In the genomic region with DNA sequence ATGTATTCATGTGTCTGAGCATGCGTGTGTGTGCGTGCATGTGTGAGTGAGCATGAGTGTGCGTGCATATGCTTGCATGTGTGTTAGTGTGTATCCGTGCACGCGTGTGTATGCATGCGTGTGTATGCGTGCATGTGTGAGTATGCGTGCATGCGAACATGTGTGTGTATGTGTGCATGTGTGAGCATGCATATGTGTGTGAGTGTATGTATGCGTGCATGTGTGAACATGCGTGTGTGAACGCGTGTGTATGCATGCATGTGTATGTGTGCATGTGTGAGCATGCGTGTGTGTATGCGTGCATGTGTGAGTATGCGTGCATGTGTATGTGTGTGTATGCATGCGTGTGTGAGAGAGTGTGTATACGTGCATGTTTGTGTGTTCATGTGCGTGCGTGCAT, we compare ENCODE assay signal across 29 cellular contexts.
"Had no signal": no experiment of that assay in that cellular context is flagged by ENCODE, and none has a peak within 500 bp of the region (broad histone marks: within the 10 kb centered on the region; RNA-seq: fewer than 3 reads in every experiment).

No MANE protein-coding gene starts in this region.

- H3K4me3 Mint-ChIP-seq: activated CD4-positive, alpha-beta memory T cell treated with anti-CD3 and anti-CD28 coated beads, Interleukin-2, amount 10 ng/mL, durations not matched to agents 7 days and 5 days; activated CD4-positive, alpha-beta T cell treated with anti-CD3 and anti-CD28 coated beads for 36 hours; activated CD4-positive, alpha-beta T cell treated with anti-CD3 and anti-CD28 coated beads, Interleukin-2, amount 10 ng/mL, durations not matched to agents 24 days and 14 days; activated naive CD4-positive, alpha-beta T cell treated with anti-CD3 and anti-CD28 coated beads for 36 hours; activated naive CD4-positive, alpha-beta T cell treated with anti-CD3 and anti-CD28 coated beads, Interleukin-2, amount 50 U/mL, for 24 hours; activated naive CD8-positive, alpha-beta T cell treated with anti-CD3 and anti-CD28 coated beads for 36 hours; activated naive CD8-positive, alpha-beta T cell treated with anti-CD3 and anti-CD28 coated beads, Interleukin-2, amount 50 U/mL, for 24 hours; activated T-cell treated with anti-CD3 and anti-CD28 coated beads, Interleukin-2, amount 50 U/mL, for 24 hours; activated T-cell treated with anti-CD3 and anti-CD28 coated beads, Interleukin-2, amount 50 U/mL, for 72 hours had no signal

- H3K36me3 Mint-ChIP-seq: activated naive CD4-positive, alpha-beta T cell treated with anti-CD3 and anti-CD28 coated beads, Interleukin-2, amount 50 U/mL, for 24 hours; activated naive CD8-positive, alpha-beta T cell treated with anti-CD3 and anti-CD28 coated beads for 36 hours had no signal

- H3K27me3 Mint-ChIP-seq: activated CD4-positive, alpha-beta memory T cell treated with anti-CD3 and anti-CD28 coated beads, Interleukin-2, amount 10 ng/mL, durations not matched to agents 7 days and 5 days; activated CD4-positive, alpha-beta T cell treated with anti-CD3 and anti-CD28 coated beads, Interleukin-2, amount 10 ng/mL, durations not matched to agents 24 days and 14 days; activated naive CD8-positive, alpha-beta T cell treated with anti-CD3 and anti-CD28 coated beads for 36 hours; activated naive CD8-positive, alpha-beta T cell treated with anti-CD3 and anti-CD28 coated beads, Interleukin-2, amount 50 U/mL, for 24 hours had no signal

- H3K4me3 ChIP-seq: adrenal gland, body of pancreas, colonic mucosa had no signal

- ATAC-seq: activated CD4-positive, alpha-beta T cell treated with anti-CD3 and anti-CD28 coated beads for 36 hours; activated naive CD8-positive, alpha-beta T cell treated with anti-CD3 and anti-CD28 coated beads, Interleukin-2, amount 50 U/mL, for 24 hours; activated T-cell treated with anti-CD3 and anti-CD28 coated beads, Interleukin-2, amount 50 U/mL, for 72 hours; body of pancreas had no signal

- FAIRE-seq: endometrium, endothelial cell of umbilical vein, frontal cortex had no signal

- H3K27ac ChIP-seq: adrenal gland, body of pancreas, colonic mucosa, epithelial cell of prostate had no signal

- H3K9me3 ChIP-seq: adrenal gland, body of pancreas, colonic mucosa had no signal

- H3K9me3 Mint-ChIP-seq: activated CD4-positive, alpha-beta T cell treated with anti-CD3 and anti-CD28 coated beads, Interleukin-2, amount 10 ng/mL, durations not matched to agents 24 days and 14 days; activated naive CD4-positive, alpha-beta T cell treated with anti-CD3 and anti-CD28 coated beads for 36 hours; activated naive CD4-positive, alpha-beta T cell treated with anti-CD3 and anti-CD28 coated beads, Interleukin-2, amount 50 U/mL, for 24 hours; activated naive CD8-positive, alpha-beta T cell treated with anti-CD3 and anti-CD28 coated beads for 36 hours; activated naive CD8-positive, alpha-beta T cell treated with anti-CD3 and anti-CD28 coated beads, Interleukin-2, amount 50 U/mL, for 24 hours; activated T-cell treated with anti-CD3 and anti-CD28 coated beads, Interleukin-2, amount 50 U/mL, for 24 hours; activated T-cell treated with anti-CD3 and anti-CD28 coated beads, Interleukin-2, amount 50 U/mL, for 72 hours had no signal

- H3K27me3 ChIP-seq: adrenal gland, body of pancreas, colonic mucosa had no signal

- DNase-seq: activated CD4-positive, alpha-beta memory T cell treated with anti-CD3 and anti-CD28 coated beads, Interleukin-2, amount 10 ng/mL, durations not matched to agents 7 days and 5 days; activated CD4-positive, alpha-beta T cell treated with anti-CD3 and anti-CD28 coated beads for 36 hours; activated CD4-positive, alpha-beta T cell treated with anti-CD3 and anti-CD28 coated beads, Interleukin-2, amount 10 ng/mL, durations not matched to agents 24 days and 14 days; activated CD4-positive, alpha-beta T cell treated with anti-CD3 and anti-CD28 coated beads, Interleukin-2, amount 50 U/mL, for 4 hours; activated CD4-positive, CD25-positive, alpha-beta regulatory T cell; activated CD4-positive, CD25-positive, alpha-beta regulatory T cell treated with anti-CD3 and anti-CD28 coated beads, Interleukin-2, amount 50 U/mL, for 72 hours; activated CD8-positive, alpha-beta memory T cell treated with anti-CD3 and anti-CD28 coated beads, Interleukin-2, amount 50 U/mL, for 48 hours; activated naive CD4-positive, alpha-beta T cell treated with anti-CD3 and anti-CD28 coated beads for 36 hours; activated naive CD8-positive, alpha-beta T cell treated with anti-CD3 and anti-CD28 coated beads for 36 hours; activated naive CD8-positive, alpha-beta T cell treated with anti-CD3 and anti-CD28 coated beads, Interleukin-2, amount 50 U/mL, for 24 hours; activated T-cell treated with anti-CD3 and anti-CD28 coated beads for 4 hours; activated T-cell treated with anti-CD3 and anti-CD28 coated beads, Interleukin-2, amount 50 U/mL, for 24 hours; activated T-cell treated with anti-CD3 and anti-CD28 coated beads, Interleukin-2, amount 50 U/mL, for 72 hours; adrenal gland; amygdala; aorta; body of pancreas; central memory CD4-positive, alpha-beta T cell; cerebellar nuclear complex; colonic mucosa; effector CD8-positive, alpha-beta T cell; foreskin fibroblast; head of caudate nucleus; T-helper 2 cell had no signal

- H3K4me1 Mint-ChIP-seq: activated CD4-positive, alpha-beta memory T cell treated with anti-CD3 and anti-CD28 coated beads, Interleukin-2, amount 10 ng/mL, durations not matched to agents 7 days and 5 days; activated CD4-positive, alpha-beta T cell treated with anti-CD3 and anti-CD28 coated beads for 36 hours; activated CD4-positive, alpha-beta T cell treated with anti-CD3 and anti-CD28 coated beads, Interleukin-2, amount 10 ng/mL, durations not matched to agents 24 days and 14 days; activated naive CD4-positive, alpha-beta T cell treated with anti-CD3 and anti-CD28 coated beads, Interleukin-2, amount 50 U/mL, for 24 hours; activated naive CD8-positive, alpha-beta T cell treated with anti-CD3 and anti-CD28 coated beads for 36 hours; activated naive CD8-positive, alpha-beta T cell treated with anti-CD3 and anti-CD28 coated beads, Interleukin-2, amount 50 U/mL, for 24 hours had no signal

- H3K4me1 ChIP-seq: adrenal gland, body of pancreas, colonic mucosa had no signal

- H3K36me3 ChIP-seq: adrenal gland, colonic mucosa had no signal

- H3K27ac Mint-ChIP-seq: activated CD4-positive, alpha-beta memory T cell treated with anti-CD3 and anti-CD28 coated beads, Interleukin-2, amount 10 ng/mL, durations not matched to agents 7 days and 5 days; activated CD4-positive, alpha-beta T cell treated with anti-CD3 and anti-CD28 coated beads for 36 hours; activated CD4-positive, alpha-beta T cell treated with anti-CD3 and anti-CD28 coated beads, Interleukin-2, amount 10 ng/mL, durations not matched to agents 24 days and 14 days; activated naive CD4-positive, alpha-beta T cell treated with anti-CD3 and anti-CD28 coated beads for 36 hours; activated naive CD4-positive, alpha-beta T cell treated with anti-CD3 and anti-CD28 coated beads, Interleukin-2, amount 50 U/mL, for 24 hours; activated naive CD8-positive, alpha-beta T cell treated with anti-CD3 and anti-CD28 coated beads for 36 hours; activated naive CD8-positive, alpha-beta T cell treated with anti-CD3 and anti-CD28 coated beads, Interleukin-2, amount 50 U/mL, for 24 hours; activated T-cell treated with anti-CD3 and anti-CD28 coated beads, Interleukin-2, amount 50 U/mL, for 24 hours; activated T-cell treated with anti-CD3 and anti-CD28 coated beads, Interleukin-2, amount 50 U/mL, for 72 hours had no signal
